ENCODE assay signal across 21 cellular contexts in genomic region chr21:44440241-44441040, GRCh38. TPM values are rescaled to one million over a fixed set of nuclear protein-coding genes. Genes with fewer than 3 reads are reported as not detected.
"Had no signal": no experiment of that assay in that cellular context is flagged by ENCODE, and none has a peak within 500 bp of the region (broad histone marks: within the 10 kb centered on the region; RNA-seq: fewer than 3 reads in every experiment).

No MANE protein-coding gene starts in this region.

- H3K4me3 ChIP-seq: esophagus muscularis mucosa, lung, pancreas, skin epidermis, suprapubic skin had no signal

- H3K27ac ChIP-seq: esophagus muscularis mucosa, pancreas, skin epidermis, suprapubic skin had no signal

- H3K36me3 ChIP-seq: esophagus muscularis mucosa, pancreas, suprapubic skin had no signal

- DNase-seq: activated CD4-positive, alpha-beta T cell treated with anti-CD3 and anti-CD28 coated beads, Interleukin-2, amount 10 ng/mL, durations not matched to agents 7 days and 5 days; activated CD8-positive, alpha-beta memory T cell treated with anti-CD3 and anti-CD28 coated beads for 24 hours; activated naive CD4-positive, alpha-beta T cell treated with anti-CD3 and anti-CD28 coated beads for 36 hours; activated T-cell treated with anti-CD3 and anti-CD28 coated beads for 4 hours; hippocampal formation; midbrain; SK-N-SH; stimulated activated CD4-positive, alpha-beta T cell treated with anti-CD3 and anti-CD28 coated beads, Interleukin-4, amount 100 ng/mL, for 4 hours; stimulated activated CD8-positive, alpha-beta memory T cell treated with anti-CD3 and anti-CD28 coated beads, Interleukin-4, amount 100 ng/mL, for 48 hours; stimulated activated naive CD8-positive, alpha-beta T cell treated with anti-CD3 and anti-CD28 coated beads, Interleukin-15, Interleukin-2, amounts not matched to agents 100 U/mL and 50 U/mL, for 24 hours; T-cell; T-helper 9 cell had no signal

- H3K4me2 ChIP-seq: SK-N-SH had no signal

- H3K9me3 ChIP-seq: esophagus muscularis mucosa, pancreas, SK-N-SH, suprapubic skin had no signal

- ATAC-seq: activated T-helper 17 cell treated with anti-CD3 and anti-CD28 coated beads, Interleukin-2, amount 50 U/mL, for 72 hours; pancreas; stimulated activated naive CD8-positive, alpha-beta T cell treated with anti-CD3 and anti-CD28 coated beads, Interleukin-15, Interleukin-2, amounts not matched to agents 100 U/mL and 50 U/mL, for 24 hours; T-cell had no signal

- H3K27me3 ChIP-seq: pancreas had no signal

- FAIRE-seq: astrocyte, colon, pancreas had no signal

- H3K4me1 ChIP-seq: pancreas had no signal

- H3K9ac ChIP-seq: SK-N-SH had no signal

RNA-seq across cellular contexts. Expression of gene LRRC3, which starts 14.9 kb away (rescaled TPM):
- total RNA-seq: myocyte had no signal
